ENCODE assay signal across 30 cellular contexts in genomic region chr2:85722519-85722918, GRCh38. TPM values are rescaled to one million over a fixed set of nuclear protein-coding genes. Genes with fewer than 3 reads are reported as not detected.
"Had no signal": no experiment of that assay in that cellular context is flagged by ENCODE, and none has a peak within 500 bp of the region (broad histone marks: within the 10 kb centered on the region; RNA-seq: fewer than 3 reads in every experiment).

No MANE protein-coding gene starts in this region.

- H3K27ac ChIP-seq: epithelial cell of prostate, esophagus squamous epithelium, heart right ventricle, left ventricle myocardium inferior, lower lobe of right lung had no signal

- FAIRE-seq: colon, endometrium, islet of Langerhans, keratinocyte had no signal

- H3K36me3 ChIP-seq: esophagus squamous epithelium, gastrocnemius medialis, heart right ventricle, left ventricle myocardium inferior, lower lobe of right lung had no signal

- ATAC-seq: effector memory CD8-positive, alpha-beta T cell; esophagus mucosa; gastrocnemius medialis; heart right ventricle; left cardiac atrium; lower lobe of right lung; naive thymus-derived CD4-positive, alpha-beta T cell had no signal

- H3K9me3 ChIP-seq: esophagus squamous epithelium, gastrocnemius medialis, left ventricle myocardium inferior, lower lobe of right lung had no signal

- DNase-seq: cortex of kidney; effector CD8-positive, alpha-beta T cell; effector memory CD8-positive, alpha-beta T cell; endodermal cell; erythroblast; esophagus squamous epithelium; foreskin fibroblast; foreskin melanocyte; glutamatergic neuron; heart right ventricle; hippocampal formation; left cardiac atrium; left ventricle myocardium inferior; lower lobe of right lung; mesenchymal stem cell; midbrain; naive thymus-derived CD4-positive, alpha-beta T cell had no signal

- H3K4me3 ChIP-seq: esophagus squamous epithelium, gastrocnemius medialis, heart right ventricle, left ventricle myocardium inferior, lower lobe of right lung had no signal

- H3K27me3 ChIP-seq: esophagus squamous epithelium, gastrocnemius medialis, heart right ventricle had no signal

RNA-seq across cellular contexts. Expression of gene GNLY, which starts 28.4 kb away (rescaled TPM):
- total RNA-seq: dermis microvascular lymphatic vessel endothelial cell, endodermal cell, glomerular endothelial cell, kidney epithelial cell, lung microvascular endothelial cell had no signal
- polyA plus RNA-seq: keratinocyte had no signal

RNA-seq across cellular contexts. Expression of gene ATOH8, which starts 31.3 kb away (rescaled TPM):
- polyA plus RNA-seq: keratinocyte; naive thymus-derived CD4-positive, alpha-beta T cell had no signal

RNA-seq across cellular contexts. Expression of gene SFTPB, which starts 54.5 kb away (rescaled TPM):
- total RNA-seq: dermis microvascular lymphatic vessel endothelial cell; endodermal cell; esophagus squamous epithelium; gastrocnemius medialis; glomerular endothelial cell; kidney epithelial cell; left ventricle myocardium inferior; lower leg skin; lung microvascular endothelial cell; mononuclear cell; naive thymus-derived CD4-positive, alpha-beta T cell had no signal
- polyA plus RNA-seq: keratinocyte; naive thymus-derived CD4-positive, alpha-beta T cell had no signal
